Comparison of ENCODE assay signal across 16 cellular contexts in the genomic region with DNA sequence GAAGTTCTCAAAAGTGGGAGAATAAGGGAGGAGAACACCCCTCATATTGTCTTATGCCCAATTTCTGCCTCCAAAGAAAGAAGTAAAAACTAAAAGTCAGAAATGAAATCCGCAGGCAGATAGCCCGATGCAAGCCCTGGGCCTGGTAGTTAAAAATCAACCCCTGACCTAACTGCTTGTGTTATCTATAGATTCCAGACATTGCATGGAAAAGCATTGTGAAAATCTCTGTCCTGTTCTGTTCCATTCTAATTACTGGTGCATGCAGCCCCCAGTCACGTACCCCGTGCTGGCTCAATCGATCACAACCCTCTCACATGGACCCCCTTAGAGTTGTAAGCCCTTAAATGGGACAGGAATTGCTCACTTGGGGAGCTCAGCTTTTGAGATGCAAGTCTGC. TPM values are rescaled to one million over a fixed set of nuclear protein-coding genes. Genes with fewer than 3 reads are reported as not detected.
"Had no signal": no experiment of that assay in that cellular context is flagged by ENCODE, and none has a peak within 500 bp of the region (broad histone marks: within the 10 kb centered on the region; RNA-seq: fewer than 3 reads in every experiment).

No MANE protein-coding gene starts in this region.

RNA-seq across cellular contexts. Expression of gene OR2AT4, which starts 50.0 kb away (rescaled TPM):
- total RNA-seq: activated CD4-positive, alpha-beta memory T cell treated with anti-CD3 and anti-CD28 coated beads, Interleukin-2, amount 10 ng/mL, durations not matched to agents 7 days and 5 days; activated CD4-positive, alpha-beta T cell treated with anti-CD3 and anti-CD28 coated beads for 36 hours; activated CD4-positive, alpha-beta T cell treated with anti-CD3 and anti-CD28 coated beads, Interleukin-2, amount 10 ng/mL, durations not matched to agents 7 days and 5 days; activated CD8-positive, alpha-beta memory T cell treated with anti-CD3 and anti-CD28 coated beads, Interleukin-2, amount 10 ng/mL, durations not matched to agents 7 days and 5 days; activated CD8-positive, alpha-beta T cell treated with anti-CD3 and anti-CD28 coated beads, Interleukin-2, amount 10 ng/mL, durations not matched to agents 7 days and 5 days; activated naive CD8-positive, alpha-beta T cell treated with anti-CD3 and anti-CD28 coated beads, Interleukin-2, amount 10 ng/mL, durations not matched to agents 7 days and 5 days; activated T-helper 2 cell treated with anti-CD3 and anti-CD28 coated beads, Interferon-gamma antibody, Interleukin-2, Interleukin-4, amounts not matched to agents 10 μg/mL and 5 μg/mL and 100 μg/mL, durations not matched to agents 14 hours and 24 hours and 36 hours; ascending aorta; breast epithelium; cardiac septum; T-cell; T-helper 1 cell treated with Interleukin-12 subunit alpha and Interleukin-12 subunit beta and Interleukin-4 antibody, amounts not matched to agents 30 ng/mL and 1 ng/mL, for 36 hours; T-helper 17 cell; T-helper 2 cell treated with Interferon-gamma antibody and Interleukin-4, amounts not matched to agents 100 ng/mL and 5 ng/mL, for 36 hours; WTC11 had no signal
- polyA plus RNA-seq: adipose tissue had no signal
